ENCODE assay signal across 8 cellular contexts in the genomic region with DNA sequence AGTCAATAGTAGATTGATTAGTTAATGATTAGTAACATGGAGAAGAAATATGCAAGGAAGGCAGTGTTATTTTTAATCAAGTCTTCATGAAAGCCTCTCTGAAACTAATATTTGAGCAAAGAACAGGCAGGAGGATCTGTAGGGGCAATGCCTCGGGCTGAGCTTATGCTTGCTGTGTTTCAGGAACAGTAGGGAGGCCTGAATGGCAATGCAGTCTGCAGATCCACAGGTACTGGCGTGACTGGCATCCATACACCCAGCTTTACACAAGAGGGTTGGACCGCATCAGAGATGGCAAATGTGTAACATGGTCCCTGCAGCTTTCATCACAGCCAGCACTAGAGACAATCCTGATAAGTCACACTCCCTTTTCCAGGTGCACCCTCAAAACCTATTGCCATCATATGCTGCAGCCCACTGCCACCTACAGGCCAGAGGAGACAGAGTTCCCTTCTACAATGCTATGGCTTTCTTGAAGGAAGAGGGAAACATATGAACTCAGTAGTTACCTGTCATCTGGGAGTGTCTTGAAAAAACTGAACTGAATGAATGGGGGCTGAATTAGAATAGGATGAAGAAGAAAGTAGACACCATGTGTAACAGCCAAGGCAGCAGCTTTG.
DNase-seq lines count a peak whose midpoint lies in the region; ATAC-seq and TF ChIP-seq lines count a peak whose summit lies in the region.

No MANE protein-coding gene starts in this region.

- DNase-seq in COLO668 (lab: John Stamatoyannopoulos, UW; ENCODE audit: unreplicated experiment) (peak; percentile 4), GM19240 (ENCODE audit: insufficient read length, low spot score) (peak; percentile 17), HuH-7 (ENCODE audit: low spot score) (peak; percentile 8), RWPE1 (ENCODE audit: low spot score) (peak; percentile 39), foreskin keratinocyte (peak; percentile 15 to 49), renal cortical epithelial cell (ENCODE audit: low read depth) (peak; percentile 0), NK-92 (lab: John Stamatoyannopoulos, UW; ENCODE audit: unreplicated experiment) (no peak)
- DNase-seq in effector CD8-positive, alpha-beta T cell (lab: John Stamatoyannopoulos, UW) = no peak

- no peaks in the 10 kb centered on the region for H3K4me1 ChIP-seq in foreskin keratinocyte

- TF ChIP-seq CTCF in RWPE1 (conservative IDR thresholded peaks at IDR 0.05; ENCODE audit: low read depth) (peak; percentile 67), foreskin keratinocyte (conservative IDR thresholded peaks at IDR 0.05) (peak; percentile 81)

- H3K27ac ChIP-seq in RWPE1 (no peak overlapping the region), foreskin keratinocyte (no peak overlapping the region)

- CTCF ChIA-PET in RWPE1 (lab: Yijun Ruan, JAX) = interaction anchor here (0.7 to 0.8 kb wide), 5 partner anchors 12 to 450 kb away, joined by 3 to 4 read pairs (median 4); no protein-coding TSS in a partner anchor

- POLR2A ChIA-PET in RWPE1 (lab: Yijun Ruan, JAX; ENCODE audit: low non-redundant PET) = no interaction called here

- no peaks in the 10 kb centered on the region for H3K27me3 ChIP-seq in foreskin keratinocyte

- peak; percentile 85 for ATAC-seq in foreskin keratinocyte

Comparison
In these comparisons a context has a peak if more than half of its experiments do, and no peak if none do; other contexts are left out.
1. DNase-seq: peak in COLO668 (single experiment), GM19240 (single experiment), HuH-7 (single experiment), RWPE1 (single experiment), foreskin keratinocyte (2 of 2) and renal cortical epithelial cell (single experiment); none in effector CD8-positive, alpha-beta T cell (single experiment) and NK-92 (single experiment).